12 cellular contexts compared by ENCODE assay signal in the genomic region with DNA sequence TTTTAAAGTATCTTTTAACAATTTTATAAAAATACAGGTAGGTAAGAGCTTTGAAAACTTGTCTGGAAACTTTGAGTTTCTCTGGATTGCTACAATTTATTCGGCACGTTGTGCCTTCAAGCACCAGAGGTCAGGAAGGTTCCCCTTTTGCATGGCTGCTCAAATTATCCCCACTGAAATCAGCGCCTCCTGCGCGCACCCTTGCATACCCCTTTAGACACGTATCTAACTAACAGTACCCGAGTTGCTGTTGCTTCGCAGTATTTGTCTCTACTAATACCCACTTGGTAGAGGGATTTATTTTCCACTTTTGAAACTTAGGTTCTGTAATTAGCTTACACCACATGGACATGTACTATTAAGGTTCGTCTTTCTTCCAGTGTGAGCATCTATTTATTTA. TPM values are rescaled to one million over a fixed set of nuclear protein-coding genes. Genes with fewer than 3 reads are reported as not detected.
DNase-seq lines count a peak whose midpoint lies in the region; ATAC-seq, FAIRE-seq and TF ChIP-seq lines count a peak whose summit lies in the region.
"Had no signal": no experiment of that assay in that cellular context is flagged by ENCODE, and none has a peak within 500 bp of the region (broad histone marks: within the 10 kb centered on the region; RNA-seq: fewer than 3 reads in every experiment).

No MANE protein-coding gene starts in this region.

- H3K4me3 ChIP-seq in GM23248 (no peak overlapping the region), WERI-Rb-1 (ENCODE audit: low read depth, low read length) (peak overlapping the region; percentile 47; the same call in 1 of the 2 replicates), sigmoid colon (peak overlapping the region; percentile 43 to 53 (median 52))

- no peaks in the 10 kb centered on the region for H3K4me1 Mint-ChIP-seq in activated T-helper 17 cell treated with anti-CD3 and anti-CD28 coated beads, Interleukin-2, amount 50 U/mL, for 72 hours
- H3K4me1 Mint-ChIP-seq: CD4-positive, CD25-positive, alpha-beta regulatory T cell had no signal

- no peak for TF ChIP-seq POLR2A in sigmoid colon (IDR thresholded peaks at IDR 0.05)

- no peaks in the 10 kb centered on the region for H3K79me2 ChIP-seq in GM23248 (ENCODE audit: insufficient read depth)

- H3K27me3 Mint-ChIP-seq in activated T-helper 17 cell treated with anti-CD3 and anti-CD28 coated beads, Interleukin-2, amount 50 U/mL, for 72 hours: peaks cover 32% of the 10 kb centered on the region

- no peak for TF ChIP-seq EP300 in sigmoid colon (IDR thresholded peaks at IDR 0.05)

- H3K4me1 ChIP-seq in GM23248 (ENCODE audit: insufficient read depth): peaks cover 4% of the 10 kb centered on the region; the same call in 1 of the 2 replicates
- H3K4me1 ChIP-seq in sigmoid colon: peaks cover 0 to 27% (median 25%) of the 10 kb centered on the region in 4 donors

- H3K27me3 ChIP-seq in GM23248 (replicated peaks; ENCODE audit: insufficient read depth) (peaks cover 86% of the 10 kb centered on the region), WERI-Rb-1 (ENCODE audit: insufficient read depth, low read depth, severe bottlenecking) (peaks cover 24% of the 10 kb centered on the region), sigmoid colon (peaks cover 17 to 69% (median 39%) of the 10 kb centered on the region in 3 donors)

- no peaks in the 10 kb centered on the region for H3K9me2 ChIP-seq in GM23248 (ENCODE audit: insufficient read depth)

- no peaks in the 10 kb centered on the region for H3K36me3 Mint-ChIP-seq in activated T-helper 17 cell treated with anti-CD3 and anti-CD28 coated beads, Interleukin-2, amount 50 U/mL, for 72 hours (ENCODE audit: low read depth)
- H3K36me3 Mint-ChIP-seq: CD4-positive, CD25-positive, alpha-beta regulatory T cell had no signal

- H3K4me2 ChIP-seq in GM23248 (ENCODE audit: unreplicated experiment): no peak overlapping the region

- H3K4me3 Mint-ChIP-seq in activated T-helper 17 cell treated with anti-CD3 and anti-CD28 coated beads, Interleukin-2, amount 50 U/mL, for 72 hours: no peak overlapping the region
- H3K4me3 Mint-ChIP-seq: CD4-positive, CD25-positive, alpha-beta regulatory T cell; dendritic cell treated with granulocyte-macrophage colony-stimulating factor and Interleukin-4, amounts not matched to agents 40 ng/mL and 50 ng/mL, for 4 days had no signal

- no peak overlapping the region for H3K27ac Mint-ChIP-seq in activated T-helper 17 cell treated with anti-CD3 and anti-CD28 coated beads, Interleukin-2, amount 50 U/mL, for 72 hours
- H3K27ac Mint-ChIP-seq: CD4-positive, CD25-positive, alpha-beta regulatory T cell; dendritic cell treated with granulocyte-macrophage colony-stimulating factor and Interleukin-4, amounts not matched to agents 40 ng/mL and 50 ng/mL, for 4 days had no signal

- no peak overlapping the region for H3K9ac ChIP-seq in GM23248

- TF ChIP-seq CTCF in WERI-Rb-1 (IDR thresholded peaks at IDR 0.05; ENCODE audit: low read depth, low read length): no peak
- no peak for TF ChIP-seq CTCF in sigmoid colon (IDR thresholded peaks at IDR 0.05)

- H3K36me3 ChIP-seq in GM23248 (ENCODE audit: low read depth): no peaks in the 10 kb centered on the region
- no peaks in the 10 kb centered on the region for H3K36me3 ChIP-seq in WERI-Rb-1
- H3K36me3 ChIP-seq in sigmoid colon: no peaks in the 10 kb centered on the region

- 4 to 10% methylated on average over 9 of the region's 9 CpGs for WGBS in GM23248 (ENCODE audit: low coverage in 1 of 2, low lambda C conversion rate in 2 of 2, missing lambda C conversion rate in 2 of 2), 2 experiments
- WGBS in sigmoid colon, 2 donors: 13 to 22% methylated on average over 9 of the region's 9 CpGs

- no peaks in the 10 kb centered on the region for H3K9me3 ChIP-seq in GM23248 (ENCODE audit: low read depth)
- no peaks in the 10 kb centered on the region for H3K9me3 ChIP-seq in WERI-Rb-1 (ENCODE audit: severe bottlenecking)
- no peaks in the 10 kb centered on the region for H3K9me3 ChIP-seq in sigmoid colon

- in situ Hi-C loops in GM23248 (cut with MboI): no loop called here

- H2AFZ ChIP-seq in GM23248: no peak overlapping the region

- H3K27ac ChIP-seq in GM23248: no peak overlapping the region
- H3K27ac ChIP-seq in WERI-Rb-1: no peak overlapping the region
- H3K27ac ChIP-seq in sigmoid colon: peak overlapping the region; percentile 65 to 86 (median 76)

- FAIRE-seq in GM19239 (lab: Jason Lieb, UNC): no peak

- H3K9me3 Mint-ChIP-seq in activated T-helper 17 cell treated with anti-CD3 and anti-CD28 coated beads, Interleukin-2, amount 50 U/mL, for 72 hours: no peaks in the 10 kb centered on the region
- H3K9me3 Mint-ChIP-seq: dendritic cell treated with granulocyte-macrophage colony-stimulating factor and Interleukin-4, amounts not matched to agents 40 ng/mL and 50 ng/mL, for 4 days had no signal

- no peaks in the 10 kb centered on the region for H4K20me1 ChIP-seq in GM23248 (ENCODE audit: insufficient read depth)

- no peaks in the 10 kb centered on the region for H3F3A ChIP-seq in GM23248 (ENCODE audit: insufficient read depth)

- intact Hi-C loops in left ventricle myocardium superior (cut with micrococcal nuclease) (loop anchor here (10.0 kb wide), 1 partner anchor 380 kb away; no protein-coding TSS in a partner anchor), sigmoid colon (cut with DNase I) (loop anchor here (10.0 kb wide), 1 partner anchor 130 kb away; no protein-coding TSS in a partner anchor)

- ATAC-seq in left ventricle myocardium superior (peak; percentile 38), GM18858 (IDR thresholded peaks at IDR 0.05; ENCODE audit: unreplicated experiment) (no peak)
- no peak for ATAC-seq in activated T-helper 17 cell treated with anti-CD3 and anti-CD28 coated beads, Interleukin-2, amount 50 U/mL, for 72 hours (replicated peaks)

- DNase-seq in GM23248: peak; percentile 3
- DNase-seq in WERI-Rb-1: no peak
- DNase-seq in left ventricle myocardium superior: peak; percentile 46
- DNase-seq in sigmoid colon: no peak
- DNase-seq in GM19239 (ENCODE audit: insufficient read length, low spot score): no peak
- no peak for DNase-seq in stimulated activated naive CD4-positive, alpha-beta T cell (lab: John Stamatoyannopoulos, UW)
- DNase-seq: activated gamma-delta T cell; CD4-positive, CD25-positive, alpha-beta regulatory T cell; SHP77 had no signal

RNA-seq across cellular contexts. Expression of gene MEOX2, which starts 1.6 kb away (rescaled TPM):
- total RNA-seq in GM23248 (2014; rRNA removed; shearing (Covaris generic)): not detected in 2 replicates
- polyA plus RNA-seq in GM23248 (2016; fragmentation: Nextera tagmentation; extraction: Ambion mirVana) (not detected in 2 replicates), sigmoid colon (1 to 10 TPM in 1 of 3 donors, under 1 TPM in 2; 0.23 to 1.1 (median 0.60) TPM)
- total RNA-seq in left ventricle myocardium superior (11.2 TPM), sigmoid colon (1 to 10 TPM; 1.6 to 9.7 (median 6.7) TPM)
- total RNA-seq in activated T-helper 17 cell treated with anti-CD3 and anti-CD28 coated beads, Interleukin-2, amount 50 U/mL, for 72 hours: not detected
- total RNA-seq: CD4-positive, CD25-positive, alpha-beta regulatory T cell had no signal
- polyA plus RNA-seq: CD4-positive, CD25-positive, alpha-beta regulatory T cell had no signal

Comparison
In these comparisons a context has a peak if more than half of its experiments do, and no peak if none do; other contexts are left out.
1. DNase-seq: peak in GM23248 (single experiment) and left ventricle myocardium superior (single experiment); none in WERI-Rb-1 (single experiment), sigmoid colon (single experiment), GM19239 (single experiment) and stimulated activated naive CD4-positive, alpha-beta T cell (0 of 6).
2. H3K27ac ChIP-seq: peak in sigmoid colon (4 of 4); none in GM23248 (single experiment) and WERI-Rb-1 (single experiment).